32 cellular contexts compared by ENCODE assay signal in genomic region chr11:128680906-128681305, GRCh38.
"Had no signal": no experiment of that assay in that cellular context is flagged by ENCODE, and none has a peak within 500 bp of the region (broad histone marks: within the 10 kb centered on the region; RNA-seq: fewer than 3 reads in every experiment).

No MANE protein-coding gene starts in this region.

- H3K9me3 Mint-ChIP-seq: activated CD4-positive, alpha-beta memory T cell treated with anti-CD3 and anti-CD28 coated beads for 36 hours; activated CD4-positive, alpha-beta T cell treated with anti-CD3 and anti-CD28 coated beads, Interleukin-2, amount 10 ng/mL, durations not matched to agents 7 days and 5 days; activated naive CD4-positive, alpha-beta T cell treated with anti-CD3 and anti-CD28 coated beads for 36 hours; activated T-cell treated with anti-CD3 and anti-CD28 coated beads, Interleukin-2, amount 50 U/mL, for 4 hours had no signal

- ATAC-seq: activated T-cell treated with anti-CD3 and anti-CD28 coated beads, Interleukin-2, amount 50 U/mL, for 4 hours had no signal

- H3K9ac ChIP-seq: KMS-11, SK-N-SH had no signal

- H3K4me1 ChIP-seq: adrenal gland, breast epithelium, SJCRH30 had no signal

- H3K4me3 ChIP-seq: adrenal gland, breast epithelium, MG63, Peyer's patch, SJCRH30 had no signal

- H3K4me3 Mint-ChIP-seq: activated CD4-positive, alpha-beta memory T cell treated with anti-CD3 and anti-CD28 coated beads for 36 hours; activated CD4-positive, alpha-beta T cell treated with anti-CD3 and anti-CD28 coated beads, Interleukin-2, amount 10 ng/mL, durations not matched to agents 7 days and 5 days; activated naive CD4-positive, alpha-beta T cell treated with anti-CD3 and anti-CD28 coated beads for 36 hours; activated naive CD8-positive, alpha-beta T cell treated with anti-CD3 and anti-CD28 coated beads, Interleukin-2, amount 10 ng/mL, durations not matched to agents 7 days and 5 days; activated T-cell treated with anti-CD3 and anti-CD28 coated beads, Interleukin-2, amount 50 U/mL, for 4 hours had no signal

- H3K27ac Mint-ChIP-seq: activated CD4-positive, alpha-beta memory T cell treated with anti-CD3 and anti-CD28 coated beads for 36 hours; activated CD4-positive, alpha-beta T cell treated with anti-CD3 and anti-CD28 coated beads, Interleukin-2, amount 10 ng/mL, durations not matched to agents 7 days and 5 days; activated naive CD4-positive, alpha-beta T cell treated with anti-CD3 and anti-CD28 coated beads for 36 hours; activated naive CD8-positive, alpha-beta T cell treated with anti-CD3 and anti-CD28 coated beads, Interleukin-2, amount 10 ng/mL, durations not matched to agents 7 days and 5 days had no signal

- H3K4me2 ChIP-seq: KMS-11, SK-N-SH had no signal

- H3K36me3 ChIP-seq: adrenal gland, breast epithelium, MG63, Peyer's patch, SJCRH30 had no signal

- H3K36me3 Mint-ChIP-seq: activated CD4-positive, alpha-beta memory T cell treated with anti-CD3 and anti-CD28 coated beads for 36 hours; activated naive CD8-positive, alpha-beta T cell treated with anti-CD3 and anti-CD28 coated beads, Interleukin-2, amount 10 ng/mL, durations not matched to agents 7 days and 5 days had no signal

- DNase-seq: activated CD4-positive, alpha-beta memory T cell treated with anti-CD3 and anti-CD28 coated beads for 36 hours; activated CD4-positive, alpha-beta T cell treated with anti-CD3 and anti-CD28 coated beads, Interleukin-2, amount 10 ng/mL, durations not matched to agents 7 days and 5 days; activated CD4-positive, CD25-positive, alpha-beta regulatory T cell; activated CD8-positive, alpha-beta memory T cell treated with anti-CD3 and anti-CD28 coated beads for 24 hours; activated gamma-delta T cell; activated naive CD4-positive, alpha-beta T cell treated with anti-CD3 and anti-CD28 coated beads for 36 hours; activated naive CD8-positive, alpha-beta T cell treated with anti-CD3 and anti-CD28 coated beads, Interleukin-2, amount 10 ng/mL, durations not matched to agents 7 days and 5 days; activated T-cell treated with anti-CD3 and anti-CD28 coated beads, Interleukin-2, amount 50 U/mL, for 4 hours; adrenal gland; anterior cingulate cortex; caudate nucleus; IMR-90; MG63; MV-4-11; NCI-H1092 treated with DMSO at 0.1 percent for 48 hours; NCI-H1417 treated with DMSO at 0.1 percent for 48 hours; NCI-H1694 treated with DMSO at 0.1 percent for 48 hours; NCI-H2029 treated with DMSO at 0.1 percent for 48 hours; NCI-H2171; NCI-H2227 treated with DMSO at 0.1 percent for 48 hours; NCI-H510A; NCI-H69; NK-92 treated with Interleukin-12 subunit alpha and Interleukin-12 subunit beta, amount 100 ng/mL, for 24 hours; Peyer's patch; Right ventricle myocardium superior; SJCRH30; SK-N-SH; SW 1271 had no signal

- H3K9me3 ChIP-seq: adrenal gland, breast epithelium, MG63, Peyer's patch, SJCRH30, SK-N-SH had no signal

- H3K27ac ChIP-seq: adrenal gland, breast epithelium, KMS-11, Peyer's patch, RWPE1, SJCRH30, VCaP had no signal

- H3K27me3 ChIP-seq: SJCRH30 had no signal
